ENCODE assay signal across 8 cellular contexts in the genomic region with DNA sequence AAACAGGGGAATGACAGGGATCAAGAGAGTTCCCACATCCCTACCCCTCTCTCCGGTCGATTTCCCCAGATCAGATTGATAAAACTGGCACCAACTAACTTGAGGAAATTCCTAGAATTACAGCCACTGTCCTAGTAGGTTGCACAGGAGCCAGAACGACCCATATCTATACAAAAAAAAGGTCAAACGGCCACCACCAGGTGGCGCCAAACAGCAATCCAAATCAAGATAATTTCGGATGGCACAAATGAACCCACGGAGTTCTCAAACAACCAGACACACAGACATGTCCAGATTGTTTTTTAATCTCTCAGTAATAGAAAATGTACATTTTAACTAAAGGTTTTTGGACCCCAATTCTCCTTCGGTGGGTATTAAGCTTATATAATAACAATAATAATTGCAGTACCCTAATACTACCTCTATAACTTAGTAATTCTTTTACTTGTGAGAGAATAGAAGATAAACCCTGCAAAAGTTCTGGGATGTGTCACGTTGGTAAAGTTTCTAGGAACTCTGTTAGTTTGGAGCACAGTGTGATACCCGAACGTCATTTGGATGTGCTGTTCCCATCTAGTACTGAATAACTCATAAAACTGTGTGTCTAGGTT.
DNase-seq lines count a peak whose midpoint lies in the region; ATAC-seq lines count a peak whose summit lies in the region.

No MANE protein-coding gene starts in this region.

- H3K9me3 ChIP-seq in SK-N-MC (ENCODE audit: low read depth, low read length) (no peaks in the 10 kb centered on the region), adipocyte (ENCODE audit: control insufficient read depth, low read length) (no peaks in the 10 kb centered on the region), right cardiac atrium (ENCODE audit: control insufficient read depth, low read length) (no peaks in the 10 kb centered on the region)

- DNase-seq in DMS153 (lab: John Stamatoyannopoulos, UW) = peak; percentile 30
- DNase-seq in HT1080 (ENCODE audit: low read depth) = peak; percentile 62
- peak; percentile 6 for DNase-seq in SK-N-MC (ENCODE audit: low read depth, low spot score)
- peak; percentile 89 for DNase-seq in adipocyte (ENCODE audit: low read depth)
- peak; percentile 58 to 86 (median 72) for DNase-seq in right cardiac atrium
- peak; percentile 78 for DNase-seq in sciatic nerve (ENCODE audit: low spot score)

- H3K27ac ChIP-seq in SK-N-MC = no peak overlapping the region
- H3K27ac ChIP-seq in right cardiac atrium (ENCODE audit: low read length) = no peak overlapping the region

- H3K4me3 ChIP-seq in SK-N-MC (no peak overlapping the region), adipocyte (ENCODE audit: low read length) (no peak overlapping the region), right cardiac atrium (ENCODE audit: low read length) (no peak overlapping the region)

- ATAC-seq in GM19452 (IDR thresholded peaks at IDR 0.05; ENCODE audit: unreplicated experiment) = peak; percentile 78
- ATAC-seq in right cardiac atrium = peak; percentile 42 to 56
- ATAC-seq in sciatic nerve = peak; percentile 51
- no peak for ATAC-seq in HG02840 (IDR thresholded peaks at IDR 0.05; ENCODE audit: low FRiP score, unreplicated experiment)

- 22% methylated on average over 11 of the region's 11 CpGs for WGBS in right cardiac atrium

- H3K4me1 ChIP-seq in adipocyte (ENCODE audit: control insufficient read depth, insufficient read depth, low read length) (no peaks in the 10 kb centered on the region), right cardiac atrium (ENCODE audit: control insufficient read depth, insufficient read depth, low read length) (no peaks in the 10 kb centered on the region)

- no peaks in the 10 kb centered on the region for H3K36me3 ChIP-seq in SK-N-MC (ENCODE audit: insufficient read depth, low read length)
- no peaks in the 10 kb centered on the region for H3K36me3 ChIP-seq in adipocyte (ENCODE audit: control insufficient read depth, insufficient read depth, low read length, severe bottlenecking)

- intact Hi-C loops in right cardiac atrium (cut with DNase I) = loop anchor here in 3 of 4 donors (5.0 to 10.0 kb wide), 3 partner anchors 271 to 1133 kb away; no protein-coding TSS in a partner anchor
- intact Hi-C loops in sciatic nerve (cut with DNase I) = no loop called here

- no peak overlapping the region for H3K9ac ChIP-seq in SK-N-MC (ENCODE audit: insufficient read length)
- no peak overlapping the region for H3K9ac ChIP-seq in adipocyte (ENCODE audit: low read length)

- H3K27me3 ChIP-seq in adipocyte (replicated peaks; ENCODE audit: control insufficient read depth, insufficient read depth, low read length) (no peaks in the 10 kb centered on the region), right cardiac atrium (ENCODE audit: control insufficient read depth, insufficient read depth) (no peaks in the 10 kb centered on the region)

Comparison
In these comparisons a context has a peak if more than half of its experiments do, and no peak if none do; other contexts are left out.
1. DNase-seq: peak in every context shown above with its lines; median percentile 89 in adipocyte; 78 in sciatic nerve; 72 in right cardiac atrium; 62 in HT1080; 30 in DMS153; 6 in SK-N-MC.